Comparison of ENCODE assay signal across 1 cellular context in the genomic region with DNA sequence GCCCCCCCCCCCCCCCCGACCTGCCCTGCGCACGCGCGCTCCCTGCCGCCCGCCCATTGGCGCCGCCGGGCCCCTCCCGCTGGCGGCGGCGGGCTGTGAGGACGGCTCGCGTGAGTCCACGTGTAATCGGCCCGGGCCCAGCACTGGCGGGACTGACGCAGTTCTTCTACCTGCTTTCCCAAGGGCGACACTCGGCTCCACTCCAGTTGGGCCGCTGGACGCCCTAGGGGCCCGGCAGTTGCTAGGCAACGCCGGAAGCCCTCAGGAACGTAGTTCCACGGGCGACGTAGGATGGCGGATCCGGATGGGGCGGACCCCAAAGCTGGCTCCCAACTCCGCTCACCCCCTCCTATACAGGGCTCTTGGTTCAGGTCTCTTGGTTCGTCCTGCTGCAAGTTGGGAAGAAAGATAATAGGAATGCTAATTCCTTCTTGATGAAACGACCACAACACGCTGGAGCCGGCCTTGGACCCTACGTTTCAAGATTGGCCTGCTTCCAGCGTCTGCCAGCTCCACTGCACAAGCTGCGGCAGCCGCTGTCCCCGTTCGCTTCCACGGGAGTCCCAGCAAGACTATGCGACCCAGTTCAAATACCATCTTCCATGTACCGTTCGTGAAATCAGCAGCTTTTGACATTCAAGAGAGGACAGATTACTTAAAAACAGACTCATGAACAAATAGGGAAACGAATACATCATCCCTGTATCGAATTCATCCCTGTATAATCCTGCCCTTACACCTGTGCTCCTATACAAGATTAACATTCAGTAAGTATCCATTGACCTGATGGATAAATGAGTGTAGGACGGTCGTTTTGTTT.
TF ChIP-seq lines count a peak whose summit lies in the region.

No MANE protein-coding gene starts in this region.

TF ChIP-seq in K562, 482 proteins besides CTCF, POLR2A, EP300 and RAD21 (continued from another document and continues in another):
- TF ChIP-seq ETV6 (IDR thresholded peaks at IDR 0.05; ENCODE audit: borderline replicate concordance in 1 of 2, low read depth in 2 of 2, low read length in 1 of 2) (no peak), ETV6 (CRISPR knock-in tag; IDR thresholded peaks at IDR 0.05; ENCODE audit: borderline replicate concordance) (no peak), ZNF507 (tag; conservative IDR thresholded peaks at IDR 0.05) (no peak), ZNF12 (CRISPR knock-in tag; IDR thresholded peaks at IDR 0.05) (no peak), SETDB1 (IDR thresholded peaks at IDR 0.05; ENCODE audit: low read length) (no peak), RBM39 (optimal IDR thresholded peaks at IDR 0.05; ENCODE audit: low read depth, low read length) (no peak), JUNB (CRISPR knock-in tag; conservative IDR thresholded peaks at IDR 0.05) (no peak), POLR2G (IDR thresholded peaks at IDR 0.05; ENCODE audit: low read depth, low read length) (peak; percentile 88), RCOR1 (IDR thresholded peaks at IDR 0.05; ENCODE audit: borderline replicate concordance in 1 of 2, low read depth in 2 of 2, low read length in 2 of 2) (peak in 1 of 2 experiments; percentile 38; a peak in 1 of 4 replicates), RBBP5 (IDR thresholded peaks at IDR 0.05; ENCODE audit: borderline replicate concordance, insufficient read depth, low read length, poor library complexity, severe bottlenecking) (peak; percentile 55), POLR2B (IDR thresholded peaks at IDR 0.05; ENCODE audit: low read depth, partially characterized antibody) (peak; percentile 25), TAF1 (IDR thresholded peaks at IDR 0.05; ENCODE audit: control insufficient read depth, extremely low read depth, insufficient read depth, low read length, severe bottlenecking) (peak; percentile 54), BRD9 (IDR thresholded peaks at IDR 0.05; ENCODE audit: low read depth, partially characterized antibody) (no peak), NCOR1 (IDR thresholded peaks at IDR 0.05) (no peak), HDAC2 (IDR thresholded peaks at IDR 0.05) (0 out of 2 replicates have a peak, but pooled peaks have one; percentile 30), MAFK (IDR thresholded peaks at IDR 0.05; ENCODE audit: low read length) (no peak), ZNF695 (CRISPR knock-in tag; IDR thresholded peaks at IDR 0.05) (no peak), NR2C2 (CRISPR knock-in tag; IDR thresholded peaks at IDR 0.05) (0 out of 2 replicates have a peak, but pooled peaks have one; percentile 23), NR2C2 (tag; IDR thresholded peaks at IDR 0.05) (0 out of 2 replicates have a peak, but pooled peaks have one; percentile 13), ESRRA (IDR thresholded peaks at IDR 0.05; ENCODE audit: borderline replicate concordance, low read depth) (peak; percentile 37; the same call in 1 of the 2 replicates), RNF2 (IDR thresholded peaks at IDR 0.05) (peak; percentile 33; the same call in 1 of the 2 replicates), MTA1 (IDR thresholded peaks at IDR 0.05; ENCODE audit: borderline replicate concordance) (peak; percentile 70; the same call in 1 of the 2 replicates), CSDE1 (IDR thresholded peaks at IDR 0.05) (peak in 1 of 2 experiments; percentile 96; a peak in 2 of 4 replicates), OTX1 (CRISPR knock-in tag; IDR thresholded peaks at IDR 0.05) (no peak), ZKSCAN3 (CRISPR knock-in tag; IDR thresholded peaks at IDR 0.05) (no peak), ZNF561 (CRISPR knock-in tag; conservative IDR thresholded peaks at IDR 0.05) (no peak), KLF13 (tag; IDR thresholded peaks at IDR 0.05; ENCODE audit: borderline replicate concordance, low read depth) (0 out of 2 replicates have a peak, but pooled peaks have one; percentile 26), TSC22D4 (tag; IDR thresholded peaks at IDR 0.05) (no peak), GATAD2B (IDR thresholded peaks at IDR 0.05; ENCODE audit: borderline replicate concordance) (no peak)
- TF ChIP-seq, protein P1, sequence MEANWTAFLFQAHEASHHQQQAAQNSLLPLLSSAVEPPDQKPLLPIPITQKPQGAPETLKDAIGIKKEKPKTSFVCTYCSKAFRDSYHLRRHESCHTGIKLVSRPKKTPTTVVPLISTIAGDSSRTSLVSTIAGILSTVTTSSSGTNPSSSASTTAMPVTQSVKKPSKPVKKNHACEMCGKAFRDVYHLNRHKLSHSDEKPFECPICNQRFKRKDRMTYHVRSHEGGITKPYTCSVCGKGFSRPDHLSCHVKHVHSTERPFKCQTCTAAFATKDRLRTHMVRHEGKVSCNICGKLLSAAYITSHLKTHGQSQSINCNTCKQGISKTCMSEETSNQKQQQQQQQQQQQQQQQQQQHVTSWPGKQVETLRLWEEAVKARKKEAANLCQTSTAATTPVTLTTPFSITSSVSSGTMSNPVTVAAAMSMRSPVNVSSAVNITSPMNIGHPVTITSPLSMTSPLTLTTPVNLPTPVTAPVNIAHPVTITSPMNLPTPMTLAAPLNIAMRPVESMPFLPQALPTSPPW (CRISPR knock-in tag; IDR thresholded peaks at IDR 0.05), result peak; percentile 98
- TF ChIP-seq, protein P2, sequence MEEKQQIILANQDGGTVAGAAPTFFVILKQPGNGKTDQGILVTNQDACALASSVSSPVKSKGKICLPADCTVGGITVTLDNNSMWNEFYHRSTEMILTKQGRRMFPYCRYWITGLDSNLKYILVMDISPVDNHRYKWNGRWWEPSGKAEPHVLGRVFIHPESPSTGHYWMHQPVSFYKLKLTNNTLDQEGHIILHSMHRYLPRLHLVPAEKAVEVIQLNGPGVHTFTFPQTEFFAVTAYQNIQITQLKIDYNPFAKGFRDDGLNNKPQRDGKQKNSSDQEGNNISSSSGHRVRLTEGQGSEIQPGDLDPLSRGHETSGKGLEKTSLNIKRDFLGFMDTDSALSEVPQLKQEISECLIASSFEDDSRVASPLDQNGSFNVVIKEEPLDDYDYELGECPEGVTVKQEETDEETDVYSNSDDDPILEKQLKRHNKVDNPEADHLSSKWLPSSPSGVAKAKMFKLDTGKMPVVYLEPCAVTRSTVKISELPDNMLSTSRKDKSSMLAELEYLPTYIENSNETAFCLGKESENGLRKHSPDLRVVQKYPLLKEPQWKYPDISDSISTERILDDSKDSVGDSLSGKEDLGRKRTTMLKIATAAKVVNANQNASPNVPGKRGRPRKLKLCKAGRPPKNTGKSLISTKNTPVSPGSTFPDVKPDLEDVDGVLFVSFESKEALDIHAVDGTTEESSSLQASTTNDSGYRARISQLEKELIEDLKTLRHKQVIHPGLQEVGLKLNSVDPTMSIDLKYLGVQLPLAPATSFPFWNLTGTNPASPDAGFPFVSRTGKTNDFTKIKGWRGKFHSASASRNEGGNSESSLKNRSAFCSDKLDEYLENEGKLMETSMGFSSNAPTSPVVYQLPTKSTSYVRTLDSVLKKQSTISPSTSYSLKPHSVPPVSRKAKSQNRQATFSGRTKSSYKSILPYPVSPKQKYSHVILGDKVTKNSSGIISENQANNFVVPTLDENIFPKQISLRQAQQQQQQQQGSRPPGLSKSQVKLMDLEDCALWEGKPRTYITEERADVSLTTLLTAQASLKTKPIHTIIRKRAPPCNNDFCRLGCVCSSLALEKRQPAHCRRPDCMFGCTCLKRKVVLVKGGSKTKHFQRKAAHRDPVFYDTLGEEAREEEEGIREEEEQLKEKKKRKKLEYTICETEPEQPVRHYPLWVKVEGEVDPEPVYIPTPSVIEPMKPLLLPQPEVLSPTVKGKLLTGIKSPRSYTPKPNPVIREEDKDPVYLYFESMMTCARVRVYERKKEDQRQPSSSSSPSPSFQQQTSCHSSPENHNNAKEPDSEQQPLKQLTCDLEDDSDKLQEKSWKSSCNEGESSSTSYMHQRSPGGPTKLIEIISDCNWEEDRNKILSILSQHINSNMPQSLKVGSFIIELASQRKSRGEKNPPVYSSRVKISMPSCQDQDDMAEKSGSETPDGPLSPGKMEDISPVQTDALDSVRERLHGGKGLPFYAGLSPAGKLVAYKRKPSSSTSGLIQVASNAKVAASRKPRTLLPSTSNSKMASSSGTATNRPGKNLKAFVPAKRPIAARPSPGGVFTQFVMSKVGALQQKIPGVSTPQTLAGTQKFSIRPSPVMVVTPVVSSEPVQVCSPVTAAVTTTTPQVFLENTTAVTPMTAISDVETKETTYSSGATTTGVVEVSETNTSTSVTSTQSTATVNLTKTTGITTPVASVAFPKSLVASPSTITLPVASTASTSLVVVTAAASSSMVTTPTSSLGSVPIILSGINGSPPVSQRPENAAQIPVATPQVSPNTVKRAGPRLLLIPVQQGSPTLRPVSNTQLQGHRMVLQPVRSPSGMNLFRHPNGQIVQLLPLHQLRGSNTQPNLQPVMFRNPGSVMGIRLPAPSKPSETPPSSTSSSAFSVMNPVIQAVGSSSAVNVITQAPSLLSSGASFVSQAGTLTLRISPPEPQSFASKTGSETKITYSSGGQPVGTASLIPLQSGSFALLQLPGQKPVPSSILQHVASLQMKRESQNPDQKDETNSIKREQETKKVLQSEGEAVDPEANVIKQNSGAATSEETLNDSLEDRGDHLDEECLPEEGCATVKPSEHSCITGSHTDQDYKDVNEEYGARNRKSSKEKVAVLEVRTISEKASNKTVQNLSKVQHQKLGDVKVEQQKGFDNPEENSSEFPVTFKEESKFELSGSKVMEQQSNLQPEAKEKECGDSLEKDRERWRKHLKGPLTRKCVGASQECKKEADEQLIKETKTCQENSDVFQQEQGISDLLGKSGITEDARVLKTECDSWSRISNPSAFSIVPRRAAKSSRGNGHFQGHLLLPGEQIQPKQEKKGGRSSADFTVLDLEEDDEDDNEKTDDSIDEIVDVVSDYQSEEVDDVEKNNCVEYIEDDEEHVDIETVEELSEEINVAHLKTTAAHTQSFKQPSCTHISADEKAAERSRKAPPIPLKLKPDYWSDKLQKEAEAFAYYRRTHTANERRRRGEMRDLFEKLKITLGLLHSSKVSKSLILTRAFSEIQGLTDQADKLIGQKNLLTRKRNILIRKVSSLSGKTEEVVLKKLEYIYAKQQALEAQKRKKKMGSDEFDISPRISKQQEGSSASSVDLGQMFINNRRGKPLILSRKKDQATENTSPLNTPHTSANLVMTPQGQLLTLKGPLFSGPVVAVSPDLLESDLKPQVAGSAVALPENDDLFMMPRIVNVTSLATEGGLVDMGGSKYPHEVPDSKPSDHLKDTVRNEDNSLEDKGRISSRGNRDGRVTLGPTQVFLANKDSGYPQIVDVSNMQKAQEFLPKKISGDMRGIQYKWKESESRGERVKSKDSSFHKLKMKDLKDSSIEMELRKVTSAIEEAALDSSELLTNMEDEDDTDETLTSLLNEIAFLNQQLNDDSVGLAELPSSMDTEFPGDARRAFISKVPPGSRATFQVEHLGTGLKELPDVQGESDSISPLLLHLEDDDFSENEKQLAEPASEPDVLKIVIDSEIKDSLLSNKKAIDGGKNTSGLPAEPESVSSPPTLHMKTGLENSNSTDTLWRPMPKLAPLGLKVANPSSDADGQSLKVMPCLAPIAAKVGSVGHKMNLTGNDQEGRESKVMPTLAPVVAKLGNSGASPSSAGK (IDR thresholded peaks at IDR 0.05), result peak; percentile 84
- TF ChIP-seq, protein P3, sequence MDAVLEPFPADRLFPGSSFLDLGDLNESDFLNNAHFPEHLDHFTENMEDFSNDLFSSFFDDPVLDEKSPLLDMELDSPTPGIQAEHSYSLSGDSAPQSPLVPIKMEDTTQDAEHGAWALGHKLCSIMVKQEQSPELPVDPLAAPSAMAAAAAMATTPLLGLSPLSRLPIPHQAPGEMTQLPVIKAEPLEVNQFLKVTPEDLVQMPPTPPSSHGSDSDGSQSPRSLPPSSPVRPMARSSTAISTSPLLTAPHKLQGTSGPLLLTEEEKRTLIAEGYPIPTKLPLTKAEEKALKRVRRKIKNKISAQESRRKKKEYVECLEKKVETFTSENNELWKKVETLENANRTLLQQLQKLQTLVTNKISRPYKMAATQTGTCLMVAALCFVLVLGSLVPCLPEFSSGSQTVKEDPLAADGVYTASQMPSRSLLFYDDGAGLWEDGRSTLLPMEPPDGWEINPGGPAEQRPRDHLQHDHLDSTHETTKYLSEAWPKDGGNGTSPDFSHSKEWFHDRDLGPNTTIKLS (IDR thresholded peaks at IDR 0.05; ENCODE audit: borderline replicate concordance, low read depth), result peak; percentile 86
- TF ChIP-seq, protein P4, sequence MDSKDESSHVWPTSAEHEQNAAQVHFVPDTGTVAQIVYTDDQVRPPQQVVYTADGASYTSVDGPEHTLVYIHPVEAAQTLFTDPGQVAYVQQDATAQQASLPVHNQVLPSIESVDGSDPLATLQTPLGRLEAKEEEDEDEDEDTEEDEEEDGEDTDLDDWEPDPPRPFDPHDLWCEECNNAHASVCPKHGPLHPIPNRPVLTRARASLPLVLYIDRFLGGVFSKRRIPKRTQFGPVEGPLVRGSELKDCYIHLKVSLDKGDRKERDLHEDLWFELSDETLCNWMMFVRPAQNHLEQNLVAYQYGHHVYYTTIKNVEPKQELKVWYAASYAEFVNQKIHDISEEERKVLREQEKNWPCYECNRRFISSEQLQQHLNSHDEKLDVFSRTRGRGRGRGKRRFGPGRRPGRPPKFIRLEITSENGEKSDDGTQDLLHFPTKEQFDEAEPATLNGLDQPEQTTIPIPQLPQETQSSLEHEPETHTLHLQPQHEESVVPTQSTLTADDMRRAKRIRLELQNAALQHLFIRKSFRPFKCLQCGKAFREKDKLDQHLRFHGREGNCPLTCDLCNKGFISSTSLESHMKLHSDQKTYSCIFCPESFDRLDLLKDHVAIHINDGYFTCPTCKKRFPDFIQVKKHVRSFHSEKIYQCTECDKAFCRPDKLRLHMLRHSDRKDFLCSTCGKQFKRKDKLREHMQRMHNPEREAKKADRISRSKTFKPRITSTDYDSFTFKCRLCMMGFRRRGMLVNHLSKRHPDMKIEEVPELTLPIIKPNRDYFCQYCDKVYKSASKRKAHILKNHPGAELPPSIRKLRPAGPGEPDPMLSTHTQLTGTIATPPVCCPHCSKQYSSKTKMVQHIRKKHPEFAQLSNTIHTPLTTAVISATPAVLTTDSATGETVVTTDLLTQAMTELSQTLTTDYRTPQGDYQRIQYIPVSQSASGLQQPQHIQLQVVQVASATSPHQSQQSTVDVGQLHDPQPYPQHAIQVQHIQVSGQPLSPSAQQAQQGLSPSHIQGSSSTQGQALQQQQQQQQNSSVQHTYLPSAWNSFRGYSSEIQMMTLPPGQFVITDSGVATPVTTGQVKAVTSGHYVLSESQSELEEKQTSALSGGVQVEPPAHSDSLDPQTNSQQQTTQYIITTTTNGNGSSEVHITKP (IDR thresholded peaks at IDR 0.05; ENCODE audit: partially characterized antibody), result peak; percentile 52
- TF ChIP-seq, protein P5, sequence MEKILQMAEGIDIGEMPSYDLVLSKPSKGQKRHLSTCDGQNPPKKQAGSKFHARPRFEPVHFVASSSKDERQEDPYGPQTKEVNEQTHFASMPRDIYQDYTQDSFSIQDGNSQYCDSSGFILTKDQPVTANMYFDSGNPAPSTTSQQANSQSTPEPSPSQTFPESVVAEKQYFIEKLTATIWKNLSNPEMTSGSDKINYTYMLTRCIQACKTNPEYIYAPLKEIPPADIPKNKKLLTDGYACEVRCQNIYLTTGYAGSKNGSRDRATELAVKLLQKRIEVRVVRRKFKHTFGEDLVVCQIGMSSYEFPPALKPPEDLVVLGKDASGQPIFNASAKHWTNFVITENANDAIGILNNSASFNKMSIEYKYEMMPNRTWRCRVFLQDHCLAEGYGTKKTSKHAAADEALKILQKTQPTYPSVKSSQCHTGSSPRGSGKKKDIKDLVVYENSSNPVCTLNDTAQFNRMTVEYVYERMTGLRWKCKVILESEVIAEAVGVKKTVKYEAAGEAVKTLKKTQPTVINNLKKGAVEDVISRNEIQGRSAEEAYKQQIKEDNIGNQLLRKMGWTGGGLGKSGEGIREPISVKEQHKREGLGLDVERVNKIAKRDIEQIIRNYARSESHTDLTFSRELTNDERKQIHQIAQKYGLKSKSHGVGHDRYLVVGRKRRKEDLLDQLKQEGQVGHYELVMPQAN (IDR thresholded peaks at IDR 0.05; ENCODE audit: borderline replicate concordance), result peak; percentile 75
- TF ChIP-seq, protein P6, sequence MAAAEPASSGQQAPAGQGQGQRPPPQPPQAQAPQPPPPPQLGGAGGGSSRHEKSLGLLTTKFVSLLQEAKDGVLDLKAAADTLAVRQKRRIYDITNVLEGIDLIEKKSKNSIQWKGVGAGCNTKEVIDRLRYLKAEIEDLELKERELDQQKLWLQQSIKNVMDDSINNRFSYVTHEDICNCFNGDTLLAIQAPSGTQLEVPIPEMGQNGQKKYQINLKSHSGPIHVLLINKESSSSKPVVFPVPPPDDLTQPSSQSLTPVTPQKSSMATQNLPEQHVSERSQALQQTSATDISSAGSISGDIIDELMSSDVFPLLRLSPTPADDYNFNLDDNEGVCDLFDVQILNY (CRISPR knock-in tag; IDR thresholded peaks at IDR 0.05), result 0 out of 2 replicates have a peak, but pooled peaks have one; percentile 33
